12 cellular contexts compared by ENCODE assay signal in the genomic region with DNA sequence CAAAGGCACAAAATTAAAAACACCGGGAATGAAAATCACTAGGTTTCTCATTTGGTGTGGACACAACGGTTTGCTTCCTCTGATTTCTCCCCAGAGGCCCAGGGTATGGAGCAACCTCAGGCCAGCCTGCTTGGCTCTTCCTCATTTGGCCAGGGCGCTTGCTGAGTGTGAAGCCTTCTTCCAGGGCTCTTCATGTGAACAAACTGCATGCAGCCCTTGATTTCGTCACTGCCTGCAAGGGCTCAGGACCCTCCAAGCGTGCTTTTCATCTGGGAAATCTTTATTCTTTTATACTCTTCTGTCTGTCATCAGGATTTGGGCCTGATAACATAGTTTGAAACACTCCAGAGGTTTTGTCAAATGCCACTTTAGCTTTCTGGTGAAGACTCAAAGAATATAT.
DNase-seq lines count a peak whose midpoint lies in the region; ATAC-seq and TF ChIP-seq lines count a peak whose summit lies in the region.
"Had no signal": no experiment of that assay in that cellular context is flagged by ENCODE, and none has a peak within 500 bp of the region (broad histone marks: within the 10 kb centered on the region; RNA-seq: fewer than 3 reads in every experiment).

No MANE protein-coding gene starts in this region.

- peak; percentile 88 to 93 for ATAC-seq in left cardiac atrium
- ATAC-seq: activated T-cell treated with anti-CD3 and anti-CD28 coated beads, Interleukin-2, amount 50 U/mL, for 72 hours had no signal

- DNase-seq in GF-D8 (lab: John Stamatoyannopoulos, UW) (peak; percentile 78), adrenal gland (peak; percentile 21 to 66 (median 53)), left cardiac atrium (peak; percentile 80), spleen (peak; percentile 87), cerebellar cortex (ENCODE audit: low spot score) (no peak), SJCRH30 (no peak), kidney tubule cell (ENCODE audit: low spot score) (no peak), NCI-H2029 treated with DMSO at 0.1 percent for 48 hours (lab: John Stamatoyannopoulos, UW) (no peak)
- DNase-seq: activated T-cell treated with anti-CD3 and anti-CD28 coated beads, Interleukin-2, amount 50 U/mL, for 72 hours; brain microvascular endothelial cell; NCI-H146 had no signal

- H3K27ac ChIP-seq in adrenal gland (no peak overlapping the region), spleen (peak overlapping the region in 3 of 8 donors; percentile 59 to 71 (median 59)), SJCRH30 (no peak overlapping the region)
- H3K27ac ChIP-seq: brain microvascular endothelial cell, skin epidermis had no signal

- no peaks in the 10 kb centered on the region for H3K27me3 ChIP-seq in adrenal gland
- no peaks in the 10 kb centered on the region for H3K27me3 ChIP-seq in spleen (replicated peaks in 1 of 7)
- H3K27me3 ChIP-seq in SJCRH30, result no peaks in the 10 kb centered on the region
- H3K27me3 ChIP-seq: brain microvascular endothelial cell had no signal

- TF ChIP-seq POLR2A in adrenal gland (IDR thresholded peaks at IDR 0.05) (no peak), spleen (IDR thresholded peaks at IDR 0.05) (no peak)

- H3K9me3 ChIP-seq in adrenal gland (replicated peaks in 1 of 3) (no peaks in the 10 kb centered on the region), spleen (no peaks in the 10 kb centered on the region), SJCRH30 (replicated peaks) (no peaks in the 10 kb centered on the region)

- 68 to 86% (median 78%) methylated on average over 5 of the region's 5 CpGs for WGBS in adrenal gland, 4 donors
- 37 to 68% (median 54%) methylated on average over 5 of the region's 5 CpGs for WGBS in spleen, 5 donors

- H3K4me3 ChIP-seq in adrenal gland, result no peak overlapping the region
- no peak overlapping the region for H3K4me3 ChIP-seq in spleen
- no peak overlapping the region for H3K4me3 ChIP-seq in SJCRH30
- H3K4me3 ChIP-seq: skin epidermis had no signal

- H3K36me3 ChIP-seq in adrenal gland (replicated peaks in 1 of 2) (no peaks in the 10 kb centered on the region), spleen (no peaks in the 10 kb centered on the region), SJCRH30 (no peaks in the 10 kb centered on the region)
- H3K36me3 ChIP-seq: brain microvascular endothelial cell had no signal

- TF ChIP-seq CTCF in adrenal gland (IDR thresholded peaks at IDR 0.05) (no peak), spleen (IDR thresholded peaks at IDR 0.05 in 8 of 11, conservative IDR thresholded peaks at IDR 0.05 in 3 of 11) (no peak)

- intact Hi-C loops in adrenal gland (cut with DNase I) (no loop called here), left cardiac atrium (cut with DNase I) (no loop called here), spleen (cut with DNase I; ENCODE audit: low total_unique reads) (no loop called here)

- no peaks in the 10 kb centered on the region for H3K4me1 ChIP-seq in adrenal gland (replicated peaks in 1 of 2)
- H3K4me1 ChIP-seq in spleen, result peaks cover 0 to 42% (median 14%) of the 10 kb centered on the region in 6 donors
- H3K4me1 ChIP-seq in SJCRH30, result no peaks in the 10 kb centered on the region

Comparison
In these comparisons a context has a peak if more than half of its experiments do, and no peak if none do; other contexts are left out.
1. DNase-seq: peak in GF-D8 (single experiment), adrenal gland (7 of 7), left cardiac atrium (single experiment) and spleen (single experiment); none in cerebellar cortex (single experiment), SJCRH30 (0 of 2), kidney tubule cell (single experiment) and NCI-H2029 treated with DMSO at 0.1 percent for 48 hours (single experiment).